In genomic region chr7:25891591-25891990, GRCh38 we compare ENCODE assay signal across 22 cellular contexts.
"Had no signal": no experiment of that assay in that cellular context is flagged by ENCODE, and none has a peak within 500 bp of the region (broad histone marks: within the 10 kb centered on the region; RNA-seq: fewer than 3 reads in every experiment).

No MANE protein-coding gene starts in this region.

- H2AFZ ChIP-seq: hepatocyte had no signal

- H3K36me3 ChIP-seq: gastrocnemius medialis, heart left ventricle, prostate gland, right atrium auricular region, stomach, tibial artery, upper lobe of right lung, uterus had no signal

- H3K79me2 ChIP-seq: hepatocyte had no signal

- H3K4me1 ChIP-seq: prostate gland, uterus had no signal

- H3K27ac ChIP-seq: epithelial cell of prostate, gastrocnemius medialis, heart left ventricle, hepatocyte, prostate gland, right atrium auricular region, stomach, tibial artery, upper lobe of right lung, uterus had no signal

- H3K4me3 ChIP-seq: gastrocnemius medialis, heart left ventricle, hepatocyte, lung, mucosa of descending colon, prostate gland, right atrium auricular region, stomach, tibial artery, upper lobe of right lung, uterus had no signal

- H3K9me3 ChIP-seq: gastrocnemius medialis, heart left ventricle, mucosa of descending colon, prostate gland, right atrium auricular region, stomach, tibial artery, upper lobe of right lung, uterus had no signal

- H3K27me3 ChIP-seq: gastrocnemius medialis, right atrium auricular region, uterus had no signal

- H3K4me2 ChIP-seq: hepatocyte had no signal

- DNase-seq: effector CD8-positive, alpha-beta T cell; endodermal cell; foreskin fibroblast; gastrocnemius medialis; heart left ventricle; left ventricle myocardium superior; mucosa of descending colon; naive thymus-derived CD8-positive, alpha-beta T cell; nephron progenitor cell; nucleus accumbens; stimulated activated CD4-positive, alpha-beta T cell treated with anti-CD3 and anti-CD28 coated beads, Interleukin-2, amount 100 ng/mL, for 24 hours; stimulated activated CD4-positive, alpha-beta T cell treated with anti-CD3 and anti-CD28 coated beads, Interleukin-4, amount 100 ng/mL, for 24 hours; stimulated activated naive CD4-positive, alpha-beta T cell treated with Interleukin-2 at 50 U/mL for 16 hours; stomach; tibial artery; upper lobe of right lung; uterus had no signal
